12 cellular contexts compared by ENCODE assay signal in the genomic region with DNA sequence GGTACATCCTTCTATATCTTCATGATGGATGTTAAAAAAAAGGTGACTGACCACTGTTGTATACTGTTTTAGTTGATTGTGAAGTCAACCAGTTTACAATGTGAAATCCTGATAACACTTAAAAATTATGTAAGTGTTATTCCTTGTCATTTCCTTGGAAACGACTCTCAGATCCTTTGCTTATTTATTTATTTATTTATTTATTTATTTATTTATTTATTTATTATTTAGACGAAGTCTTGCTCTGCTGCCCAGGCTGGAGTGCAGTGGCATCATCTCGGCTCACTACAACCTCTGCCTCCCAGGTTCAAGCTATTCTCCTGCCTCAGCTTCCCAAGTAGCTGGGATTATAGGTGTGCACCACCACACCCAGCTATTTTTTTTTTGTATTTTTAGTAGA. TPM values are rescaled to one million over a fixed set of nuclear protein-coding genes. Genes with fewer than 3 reads are reported as not detected.
"Had no signal": no experiment of that assay in that cellular context is flagged by ENCODE, and none has a peak within 500 bp of the region (broad histone marks: within the 10 kb centered on the region; RNA-seq: fewer than 3 reads in every experiment).

No MANE protein-coding gene starts in this region.

RNA-seq across cellular contexts. Expression of a gene that starts 58.0 kb away (rescaled TPM):
- total RNA-seq: activated naive CD4-positive, alpha-beta T cell treated with anti-CD3 and anti-CD28 coated beads for 36 hours; activated naive CD4-positive, alpha-beta T cell treated with anti-CD3 and anti-CD28 coated beads, Interleukin-2, amount 50 U/mL, for 72 hours; activated naive CD8-positive, alpha-beta T cell treated with anti-CD3 and anti-CD28 coated beads for 36 hours; activated naive CD8-positive, alpha-beta T cell treated with anti-CD3 and anti-CD28 coated beads, Interleukin-2, amount 10 ng/mL, durations not matched to agents 7 days and 5 days; activated T-cell treated with anti-CD3 and anti-CD28 coated beads, Interleukin-2, amount 50 U/mL, for 4 hours; activated T-cell treated with anti-CD3 and anti-CD28 coated beads, Interleukin-2, amount 50 U/mL, for 72 hours; activated T-helper 1 cell treated with anti-CD3 and anti-CD28 coated beads, Interleukin-12 subunit alpha, Interleukin-12 subunit beta, Interleukin-2, Interleukin-4 antibody, amounts not matched to agents 30 ng/mL and 10 ng/mL and 1 ng/mL, durations not matched to agents 14 hours and 24 hours and 36 hours; activated T-helper 17 cell treated with anti-CD3 and anti-CD28 coated beads, Interleukin-2, amount 50 U/mL, for 72 hours; activated T-helper 2 cell treated with anti-CD3 and anti-CD28 coated beads, Interferon-gamma antibody, Interleukin-2, Interleukin-4, amounts not matched to agents 10 μg/mL and 5 μg/mL and 100 μg/mL, durations not matched to agents 14 hours and 24 hours and 36 hours; aorta; ascending aorta; cardiac septum had no signal
